In genomic region chr20:29690274-29690673, GRCh38 we compare ENCODE assay signal across 18 cellular contexts.
"Had no signal": no experiment of that assay in that cellular context is flagged by ENCODE, and none has a peak within 500 bp of the region (broad histone marks: within the 10 kb centered on the region; RNA-seq: fewer than 3 reads in every experiment).

No MANE protein-coding gene starts in this region.

- H3K4me3 ChIP-seq: left lung, mucosa of descending colon, neural progenitor cell, vagina had no signal

- H3K9me3 Mint-ChIP-seq: activated naive CD4-positive, alpha-beta T cell treated with anti-CD3 and anti-CD28 coated beads for 36 hours had no signal

- H3K9me3 ChIP-seq: suprapubic skin, vagina had no signal

- H3K4me1 ChIP-seq: left lung, neural progenitor cell, suprapubic skin, transverse colon, vagina had no signal

- H3K4me3 Mint-ChIP-seq: activated CD8-positive, alpha-beta memory T cell treated with anti-CD3 and anti-CD28 coated beads, Interleukin-2, amount 10 ng/mL, durations not matched to agents 7 days and 5 days; activated naive CD4-positive, alpha-beta T cell treated with anti-CD3 and anti-CD28 coated beads for 36 hours; neural progenitor cell; stimulated activated naive CD8-positive, alpha-beta T cell treated with anti-CD3 and anti-CD28 coated beads, Interleukin-15, amount 100 ng/mL, for 72 hours had no signal

- H3K27me3 Mint-ChIP-seq: activated CD8-positive, alpha-beta memory T cell treated with anti-CD3 and anti-CD28 coated beads, Interleukin-2, amount 10 ng/mL, durations not matched to agents 7 days and 5 days; naive thymus-derived CD4-positive, alpha-beta T cell; progenitor cell of endocrine pancreas; stimulated activated naive CD8-positive, alpha-beta T cell treated with anti-CD3 and anti-CD28 coated beads, Interleukin-15, amount 100 ng/mL, for 72 hours had no signal

- H3K27ac ChIP-seq: epithelial cell of prostate, left lung, neural progenitor cell, suprapubic skin, transverse colon, vagina, VCaP had no signal

- H3K36me3 ChIP-seq: left lung, neural progenitor cell, suprapubic skin, transverse colon, vagina had no signal

- ATAC-seq: left lung; mucosa of descending colon; stimulated activated naive CD8-positive, alpha-beta T cell treated with anti-CD3 and anti-CD28 coated beads, Interleukin-15, amount 100 ng/mL, for 72 hours had no signal

- DNase-seq: activated CD4-positive, alpha-beta T cell treated with anti-CD3 and anti-CD28 coated beads, Interleukin-2, amount 50 U/mL, for 4 hours; activated CD4-positive, CD25-positive, alpha-beta regulatory T cell treated with anti-CD3 and anti-CD28 coated beads, Interleukin-2, amount 50 U/mL, for 72 hours; amniotic stem cell; foreskin fibroblast; mesenchymal stem cell; stimulated activated naive CD8-positive, alpha-beta T cell treated with anti-CD3 and anti-CD28 coated beads, Interleukin-15, amount 100 ng/mL, for 72 hours; transverse colon had no signal

- H3K27ac Mint-ChIP-seq: activated naive CD4-positive, alpha-beta T cell treated with anti-CD3 and anti-CD28 coated beads for 36 hours; neural progenitor cell; progenitor cell of endocrine pancreas had no signal

- H3K36me3 Mint-ChIP-seq: activated CD8-positive, alpha-beta memory T cell treated with anti-CD3 and anti-CD28 coated beads, Interleukin-2, amount 10 ng/mL, durations not matched to agents 7 days and 5 days; neural progenitor cell had no signal

- H3K4me1 Mint-ChIP-seq: activated CD8-positive, alpha-beta memory T cell treated with anti-CD3 and anti-CD28 coated beads, Interleukin-2, amount 10 ng/mL, durations not matched to agents 7 days and 5 days; neural progenitor cell; stimulated activated naive CD8-positive, alpha-beta T cell treated with anti-CD3 and anti-CD28 coated beads, Interleukin-15, amount 100 ng/mL, for 72 hours had no signal

- H2AFZ ChIP-seq: neural progenitor cell had no signal

- H3K4me2 ChIP-seq: neural progenitor cell had no signal

- H3K9ac ChIP-seq: neural progenitor cell had no signal

- H3K27me3 ChIP-seq: left lung, neural progenitor cell, suprapubic skin, transverse colon, vagina had no signal
